Comparison of ENCODE assay signal across 20 cellular contexts in the genomic region with DNA sequence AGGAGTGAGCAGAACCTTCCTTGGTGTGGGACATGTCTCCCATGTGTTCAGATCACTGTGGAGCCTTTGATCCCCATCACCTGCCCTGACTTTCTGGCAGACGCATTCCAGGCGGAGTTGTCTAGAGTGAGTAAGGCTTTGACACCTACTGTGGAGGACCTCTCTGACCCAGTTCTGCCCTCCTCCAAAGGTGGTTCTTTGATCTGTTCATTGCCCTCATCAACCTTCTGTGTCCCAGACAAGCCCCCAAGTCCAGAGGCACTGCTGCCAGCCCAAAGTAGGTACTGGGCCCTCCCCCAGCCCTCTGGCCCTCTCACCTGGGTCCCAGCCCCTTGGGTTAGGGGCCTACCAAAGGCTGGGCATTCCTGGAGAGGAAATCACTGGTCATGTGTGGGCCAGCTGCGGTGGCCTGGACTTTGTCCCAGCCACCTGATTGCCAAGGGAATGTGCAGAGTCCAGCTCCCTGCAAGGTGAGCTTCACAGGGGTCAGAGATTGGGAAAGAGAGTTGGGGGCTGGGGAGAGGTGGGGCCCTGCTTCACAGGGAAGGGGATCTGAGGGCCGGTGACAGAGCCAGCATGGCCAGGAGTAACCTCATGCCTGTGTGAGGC. TPM values are rescaled to one million over a fixed set of nuclear protein-coding genes. Genes with fewer than 3 reads are reported as not detected.
DNase-seq lines count a peak whose midpoint lies in the region; ATAC-seq, FAIRE-seq and TF ChIP-seq lines count a peak whose summit lies in the region.
"Had no signal": no experiment of that assay in that cellular context is flagged by ENCODE, and none has a peak within 500 bp of the region (broad histone marks: within the 10 kb centered on the region; RNA-seq: fewer than 3 reads in every experiment).

No MANE protein-coding gene starts in this region.

- no peak overlapping the region for H2BK5ac ChIP-seq in H1 (ENCODE audit: low read depth, low read length)

- H3K14ac ChIP-seq in H1 (ENCODE audit: insufficient read length) = no peak overlapping the region

- no peak overlapping the region for H3K27ac Mint-ChIP-seq in CD8-positive, alpha-beta memory T cell
- H3K27ac Mint-ChIP-seq: CD14-positive monocyte had no signal

- POLR2A ChIA-PET in H1 (lab: Charles Lee; ENCODE audit: partially characterized antibody) = no interaction called here
- POLR2A ChIA-PET in CD8-positive, alpha-beta memory T cell (lab: Charles Lee) = no interaction called here

- no peaks in the 10 kb centered on the region; a peak in 1 of 7 replicates for H3K4me1 ChIP-seq in H1 (replicated peaks in 1 of 4; ENCODE audit: control insufficient read depth in 3 of 4, insufficient read depth in 4 of 4, low read length in 3 of 4)
- peaks cover 0 to 19% (median 3%) of the 10 kb centered on the region in 6 donors for H3K4me1 ChIP-seq in spleen
- H3K4me1 ChIP-seq in CD8-positive, alpha-beta memory T cell (ENCODE audit: insufficient read depth, low read length) = no peaks in the 10 kb centered on the region
- H3K4me1 ChIP-seq in thyroid gland = peaks cover 4 to 19% of the 10 kb centered on the region in 2 donors
- H3K4me1 ChIP-seq: SJSA1 had no signal

- H3K4me3 ChIP-seq in H1 (ENCODE audit: extremely low read depth in 1 of 4, insufficient read depth in 2 of 4, low read depth in 3 of 4, low read length in 4 of 4) (no peak overlapping the region), spleen (no peak overlapping the region), thyroid gland (replicated peaks in 1 of 3) (no peak overlapping the region)
- H3K4me3 ChIP-seq in CD8-positive, alpha-beta memory T cell (ENCODE audit: low read length) = no peak overlapping the region
- H3K4me3 ChIP-seq: K562, SJSA1 had no signal

- peaks cover 5 to 17% of the 10 kb centered on the region in 2 donors for H3K27me3 Mint-ChIP-seq in CD8-positive, alpha-beta memory T cell

- H3K4me2 ChIP-seq in H1 (ENCODE audit: insufficient read depth in 1 of 2, low read depth in 2 of 2, low read length in 2 of 2) = no peak overlapping the region

- intact Hi-C loops in spleen (cut with DNase I; ENCODE audit: low total_unique reads) = no loop called here
- intact Hi-C loops in thyroid gland (cut with DNase I) = no loop called here

- no peak overlapping the region for H2BK120ac ChIP-seq in H1 (replicated peaks; ENCODE audit: low read depth, low read length)

- 83% methylated on average over 4 of the region's 4 CpGs; no CpG with 5 or more reads in 1 of the 2 experiments for WGBS in H1 (ENCODE audit: extremely low coverage in 1 of 2, insufficient coverage in 1 of 2, insufficient read length in 1 of 2, insufficient replicate concordance in 2 of 2, low coverage in 1 of 2, low lambda C conversion rate in 2 of 2, missing lambda C conversion rate in 1 of 2), 2 experiments
- 81 to 95% (median 91%) methylated on average over 4 of the region's 4 CpGs for WGBS in spleen, 5 donors
- WGBS in thyroid gland, 2 donors = 77 to 98% methylated on average over 3 to 4 of the region's 4 CpGs

- no peak for FAIRE-seq in H1 (lab: Jason Lieb, UNC)
- FAIRE-seq: K562 had no signal

- H2AFZ ChIP-seq in H1 (ENCODE audit: low read length) = no peak overlapping the region

- no peak overlapping the region for H2BK12ac ChIP-seq in H1 (ENCODE audit: low read depth, low read length)

- no peak overlapping the region for H3K18ac ChIP-seq in H1 (ENCODE audit: extremely low read depth, low read length)

- H3K79me1 ChIP-seq in H1 (ENCODE audit: low read depth, low read length) = no peaks in the 10 kb centered on the region

- no peak overlapping the region for H3K23ac ChIP-seq in H1 (ENCODE audit: insufficient read length)

- H3K9me3 Mint-ChIP-seq in CD8-positive, alpha-beta memory T cell = no peaks in the 10 kb centered on the region

- no peaks in the 10 kb centered on the region for H3K79me2 ChIP-seq in H1 (ENCODE audit: control insufficient read depth in 1 of 2, insufficient read depth in 2 of 2, low read length in 2 of 2)

- H3K4me3 Mint-ChIP-seq in CD8-positive, alpha-beta memory T cell = no peak overlapping the region
- H3K4me3 Mint-ChIP-seq: CD14-positive monocyte had no signal

- no peak overlapping the region for H2BK20ac ChIP-seq in H1 (ENCODE audit: low read length)

- H4K20me1 ChIP-seq in H1 (replicated peaks in 1 of 2; ENCODE audit: control insufficient read depth in 1 of 2, insufficient read depth in 2 of 2, low read length in 2 of 2) = no peaks in the 10 kb centered on the region

- H3K9me3 ChIP-seq in H1 (ENCODE audit: insufficient read depth in 2 of 2, low read depth in 1 of 2, low read length in 1 of 2) (peaks cover 55 to 87% of the 10 kb centered on the region in 2 experiments), spleen (no peaks in the 10 kb centered on the region), thyroid gland (no peaks in the 10 kb centered on the region)
- no peaks in the 10 kb centered on the region for H3K9me3 ChIP-seq in CD8-positive, alpha-beta memory T cell (ENCODE audit: low read length)
- H3K9me3 ChIP-seq: SJSA1 had no signal

- no peak for TF ChIP-seq CTCF in H1 (IDR thresholded peaks at IDR 0.05; ENCODE audit: control extremely low read depth in 1 of 3, insufficient read depth in 1 of 3, low read depth in 1 of 3, low read length in 3 of 3)
- no peak for TF ChIP-seq CTCF in spleen (IDR thresholded peaks at IDR 0.05 in 8 of 11, conservative IDR thresholded peaks at IDR 0.05 in 3 of 11)
- no peak for TF ChIP-seq CTCF in thyroid gland (IDR thresholded peaks at IDR 0.05)

- no peak overlapping the region for H3K56ac ChIP-seq in H1 (replicated peaks; ENCODE audit: insufficient read length, low read depth, low read length)

- no peak overlapping the region for H2AK5ac ChIP-seq in H1 (ENCODE audit: low read depth, low read length)

- no peaks in the 10 kb centered on the region for H3K4me1 Mint-ChIP-seq in CD8-positive, alpha-beta memory T cell

- H4K8ac ChIP-seq in H1 (ENCODE audit: extremely low read depth, insufficient read depth, low read length) = peak overlapping the region; percentile 31; the same call in 1 of the 2 replicates

- TF ChIP-seq EP300 in H1 (IDR thresholded peaks at IDR 0.05; ENCODE audit: borderline replicate concordance in 1 of 2, low read depth in 2 of 2, low read length in 2 of 2) = no peak

- no peak overlapping the region for H3K4ac ChIP-seq in H1 (replicated peaks; ENCODE audit: insufficient read length, low read depth, low read length)

- peak; percentile 47 for DNase-seq in SW480 (ENCODE audit: low spot score)
- DNase-seq in H1 (ENCODE audit: low read depth in 1 of 2, low spot score in 2 of 2) = no peak
- DNase-seq in mesenteric fat pad (ENCODE audit: low spot score) = peak; percentile 67
- peak; percentile 35 for DNase-seq in spleen
- no peak for DNase-seq in CD8-positive, alpha-beta memory T cell
- DNase-seq in thyroid gland = no peak
- DNase-seq: ACHN, AML-193, COR-L47, DMS153, HCEC 1CT, NCI-H1436, NCI-H2029, NCI-H2171, NCI-H446 had no signal

- H3K27ac ChIP-seq in H1 (ENCODE audit: low read depth, low read length) (no peak overlapping the region), spleen (no peak overlapping the region), thyroid gland (no peak overlapping the region)
- no peak overlapping the region for H3K27ac ChIP-seq in CD8-positive, alpha-beta memory T cell (ENCODE audit: low read depth, low read length)
- H3K27ac ChIP-seq: RWPE1, SJSA1 had no signal

- no peak for ATAC-seq in SK-N-SH treated with all-trans-retinoic acid at 6 μM for 48 hours
- ATAC-seq: K562 had no signal

- no peak overlapping the region for H2BK15ac ChIP-seq in H1 (ENCODE audit: low read length)

- no peak overlapping the region for H4K91ac ChIP-seq in H1 (replicated peaks; ENCODE audit: insufficient read length, low read length)

- H4K5ac ChIP-seq in H1 (ENCODE audit: insufficient read length, low read depth, low read length) = no peak overlapping the region

- H3K9ac ChIP-seq in H1 (replicated peaks in 1 of 4; ENCODE audit: extremely low read depth in 1 of 4, low read depth in 3 of 4, low read length in 3 of 4) = no peak overlapping the region

- TF ChIP-seq RAD21 in H1 (IDR thresholded peaks at IDR 0.05 in 1 of 2, conservative IDR thresholded peaks at IDR 0.05 in 1 of 2; ENCODE audit: low read depth in 2 of 2, low read length in 2 of 2) = no peak

- H3K36me3 ChIP-seq in H1 (ENCODE audit: control insufficient read depth in 2 of 4, insufficient read depth in 4 of 4, low read length in 3 of 4) (no peaks in the 10 kb centered on the region), spleen (no peaks in the 10 kb centered on the region), thyroid gland (no peaks in the 10 kb centered on the region)
- no peaks in the 10 kb centered on the region for H3K36me3 ChIP-seq in CD8-positive, alpha-beta memory T cell (ENCODE audit: insufficient read depth, low read length)
- H3K36me3 ChIP-seq: SJSA1 had no signal

- CTCF ChIA-PET in H1 (lab: Charles Lee; ENCODE audit: partially characterized antibody) = no interaction called here
- CTCF ChIA-PET in CD8-positive, alpha-beta memory T cell (lab: Charles Lee) = interaction anchor here (1.6 kb wide), 1 partner anchor 11 kb away, joined by 4 read pairs; no protein-coding TSS in a partner anchor

- H3K36me3 Mint-ChIP-seq in CD8-positive, alpha-beta memory T cell = no peaks in the 10 kb centered on the region
- H3K36me3 Mint-ChIP-seq: CD14-positive monocyte had no signal

- H3K23me2 ChIP-seq in H1 (ENCODE audit: low read depth, low read length) = no peaks in the 10 kb centered on the region

- H3K27me3 ChIP-seq in H1 (replicated peaks in 1 of 4; ENCODE audit: control insufficient read depth in 3 of 4, extremely low read depth in 1 of 4, insufficient read depth in 3 of 4, low read length in 3 of 4) (peaks cover 0 to 2% (median 0%) of the 10 kb centered on the region in 4 experiments; a peak in 1 of 7 replicates), spleen (replicated peaks in 1 of 7) (peaks cover 0 to 17% (median 0%) of the 10 kb centered on the region in 7 donors), thyroid gland (no peaks in the 10 kb centered on the region)
- H3K27me3 ChIP-seq in CD8-positive, alpha-beta memory T cell (ENCODE audit: insufficient read depth, low read length, poor library complexity, severe bottlenecking) = no peaks in the 10 kb centered on the region
- H3K27me3 ChIP-seq: SJSA1 had no signal

- TF ChIP-seq POLR2A in H1 (IDR thresholded peaks at IDR 0.05; ENCODE audit: control extremely low read depth in 1 of 2, low read depth in 2 of 2, low read length in 2 of 2) = no peak
- no peak for TF ChIP-seq POLR2A in spleen (IDR thresholded peaks at IDR 0.05)
- no peak for TF ChIP-seq POLR2A in thyroid gland (IDR thresholded peaks at IDR 0.05)

RNA-seq across cellular contexts. Expression of gene FAHD2A, which starts 12.1 kb away (rescaled TPM):
- 25.8 and 26.7 TPM in 2 replicates for total RNA-seq in H1 (2021; fragmentation: NEBNext Ultra II Directional; extraction: Animal tissue kit (Norgen Biotek cat#: 25700))
- polyA plus RNA-seq in H1 (2011; rRNA removed) = 24.2 and 28.6 TPM in 2 replicates
- polyA plus RNA-seq in H1 (2011; cell fraction: cytosol; rRNA removed) = 35.7 TPM
- polyA plus RNA-seq in H1 (2011; cell fraction: nucleus; rRNA removed) = 57.5 TPM
- polyA plus RNA-seq in H1 (2012, experiment 1 of 2) = 21.9 to 28.1 TPM (median 26.1 TPM) in 4 replicates
- polyA plus RNA-seq in H1 (2012, experiment 2 of 2) = 23.9 TPM
- 17.4 TPM for polyA plus RNA-seq in H1 (2013, experiment 1 of 2)
- polyA plus RNA-seq in H1 (2013, experiment 2 of 2) = 16.6 TPM
- 28.0 and 35.5 TPM in 2 replicates for polyA minus RNA-seq in H1 (2011; rRNA and poly(A)+ RNA removed)
- polyA minus RNA-seq in H1 (2011; cell fraction: cytosol; rRNA and poly(A)+ RNA removed) = 18.2 TPM
- polyA minus RNA-seq in H1 (2011; cell fraction: nucleus; rRNA and poly(A)+ RNA removed) = 32.5 TPM
- 18.5 TPM for total RNA-seq in mesenteric fat pad
- total RNA-seq in spleen = 10 to 100 TPM; 16.3 to 23.7 (median 18.7) TPM
- polyA plus RNA-seq in spleen = 10 to 100 TPM; 10.9 to 17.5 (median 14.0) TPM
- total RNA-seq in CD8-positive, alpha-beta memory T cell = 10 to 100 TPM; 28.8 to 32.3 TPM
- 20.0 TPM for polyA plus RNA-seq in CD8-positive, alpha-beta memory T cell
- 10 to 100 TPM; 39.2 to 90.2 (median 59.3) TPM for total RNA-seq in thyroid gland

Comparison
In these comparisons a context has a peak if more than half of its experiments do, and no peak if none do; other contexts are left out.
1. DNase-seq: peak in SW480 (single experiment), mesenteric fat pad (single experiment) and spleen (single experiment); none in H1 (0 of 2), CD8-positive, alpha-beta memory T cell (0 of 5) and thyroid gland (0 of 2).